ENCODE assay signal across 9 cellular contexts in the genomic region with DNA sequence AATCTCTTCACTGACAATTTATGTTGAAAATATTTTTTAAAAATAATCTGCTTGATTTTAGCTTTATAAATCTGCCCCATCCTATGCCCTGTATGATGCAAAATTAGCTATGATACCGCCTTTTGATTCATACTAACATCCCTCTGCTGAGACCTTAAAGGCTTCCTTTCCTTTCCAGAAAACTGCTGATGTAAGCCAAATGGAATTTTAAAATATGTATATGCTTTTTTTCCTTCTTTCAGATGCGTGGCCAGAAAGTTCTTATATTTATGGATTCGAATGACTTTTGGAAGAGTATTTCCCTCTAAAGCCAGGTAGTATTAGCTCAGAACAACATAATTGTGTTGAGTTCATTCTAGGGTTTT. TPM values are rescaled to one million over a fixed set of nuclear protein-coding genes. Genes with fewer than 3 reads are reported as not detected.
DNase-seq lines count a peak whose midpoint lies in the region; TF ChIP-seq lines count a peak whose summit lies in the region.
"Had no signal": no experiment of that assay in that cellular context is flagged by ENCODE, and none has a peak within 500 bp of the region (broad histone marks: within the 10 kb centered on the region; RNA-seq: fewer than 3 reads in every experiment).

No MANE protein-coding gene starts in this region.

- H3K4me1 ChIP-seq in rectal smooth muscle tissue (ENCODE audit: control insufficient read depth, insufficient read depth, low read length): peaks cover 15% of the 10 kb centered on the region

- H3K27me3 Mint-ChIP-seq in activated naive CD8-positive, alpha-beta T cell treated with anti-CD3 and anti-CD28 coated beads for 36 hours: no peaks in the 10 kb centered on the region

- H3K9ac ChIP-seq in rectal smooth muscle tissue (ENCODE audit: low read length): no peak overlapping the region

- peak overlapping the region; percentile 75 for H3K27ac Mint-ChIP-seq in activated naive CD8-positive, alpha-beta T cell treated with anti-CD3 and anti-CD28 coated beads for 36 hours

- DNase-seq in HCEC 1CT (peak; percentile 56), fibroblast of pulmonary artery (ENCODE audit: low read depth) (peak; percentile 54), pons (ENCODE audit: low spot score) (no peak), cerebellum (ENCODE audit: low spot score) (no peak)
- DNase-seq in activated naive CD8-positive, alpha-beta T cell treated with anti-CD3 and anti-CD28 coated beads for 36 hours: no peak
- no peak for DNase-seq in activated CD4-positive, CD25-positive, alpha-beta regulatory T cell (lab: John Stamatoyannopoulos, UW)
- DNase-seq: DMS 273 treated with DMSO at 0.1 percent for 48 hours, right cardiac atrium had no signal

- no peak for TF ChIP-seq CTCF in fibroblast of pulmonary artery (IDR thresholded peaks at IDR 0.05; ENCODE audit: low read length, missing control alignments)

- H3K4me3 Mint-ChIP-seq in activated naive CD8-positive, alpha-beta T cell treated with anti-CD3 and anti-CD28 coated beads for 36 hours: no peak overlapping the region

- peaks cover 40% of the 10 kb centered on the region for H3K4me1 Mint-ChIP-seq in activated naive CD8-positive, alpha-beta T cell treated with anti-CD3 and anti-CD28 coated beads for 36 hours

- H3K4me3 ChIP-seq in fibroblast of pulmonary artery (replicated peaks; ENCODE audit: low read depth, low read length): no peak overlapping the region
- H3K4me3 ChIP-seq in rectal smooth muscle tissue (ENCODE audit: low read length): no peak overlapping the region

- peaks cover 64% of the 10 kb centered on the region for H3K36me3 Mint-ChIP-seq in activated naive CD8-positive, alpha-beta T cell treated with anti-CD3 and anti-CD28 coated beads for 36 hours

- no peaks in the 10 kb centered on the region for H3K36me3 ChIP-seq in rectal smooth muscle tissue (ENCODE audit: control insufficient read depth, insufficient read depth, low read length)

- peaks cover 5% of the 10 kb centered on the region for H3K9me3 Mint-ChIP-seq in activated naive CD8-positive, alpha-beta T cell treated with anti-CD3 and anti-CD28 coated beads for 36 hours

- H3K27me3 ChIP-seq in rectal smooth muscle tissue (ENCODE audit: control insufficient read depth, insufficient read depth, low read length): no peaks in the 10 kb centered on the region

- peak overlapping the region; percentile 77 for H3K27ac ChIP-seq in rectal smooth muscle tissue (ENCODE audit: low read depth, low read length)

RNA-seq across cellular contexts. Expression of a gene that starts 34.5 kb away (rescaled TPM):
- 100 to 1,000 TPM; 110 to 122 TPM for total RNA-seq in activated naive CD8-positive, alpha-beta T cell treated with anti-CD3 and anti-CD28 coated beads for 36 hours
- 44.7 TPM for total RNA-seq in cerebellum

RNA-seq across cellular contexts. Expression of a gene that starts 41.2 kb away (rescaled TPM):
- 10 to 100 TPM; 31.3 to 38.8 TPM for total RNA-seq in activated naive CD8-positive, alpha-beta T cell treated with anti-CD3 and anti-CD28 coated beads for 36 hours
- 14.8 TPM for total RNA-seq in cerebellum

Comparison
In these comparisons a context has a peak if more than half of its experiments do, and no peak if none do; other contexts are left out.
1. DNase-seq: peak in HCEC 1CT (single experiment) and fibroblast of pulmonary artery (single experiment); none in activated naive CD8-positive, alpha-beta T cell treated with anti-CD3 and anti-CD28 coated beads for 36 hours (single experiment), pons (single experiment), activated CD4-positive, CD25-positive, alpha-beta regulatory T cell (0 of 4) and cerebellum (single experiment).